Comparison of ENCODE assay signal across 21 cellular contexts in genomic region chr6:116291701-116292396, GRCh38. TPM values are rescaled to one million over a fixed set of nuclear protein-coding genes. Genes with fewer than 3 reads are reported as not detected.
A peak's percentile ranks its signal among the peaks of the same experiment; 100 is the strongest.
DNase-seq lines count a peak whose midpoint lies in the region; ATAC-seq and TF ChIP-seq lines count a peak whose summit lies in the region.
"Had no signal": no experiment of that assay in that cellular context is flagged by ENCODE, and none has a peak within 500 bp of the region (broad histone marks: within the 10 kb centered on the region; RNA-seq: fewer than 3 reads in every experiment).

No MANE protein-coding gene starts in this region.

- H3K4me2 ChIP-seq in IMR-90 (ENCODE audit: low read depth, low read length) = no peak overlapping the region; the same call in 1 of the 2 replicates

- H2BK15ac ChIP-seq in IMR-90 (ENCODE audit: low read depth, low read length) = peak overlapping the region; percentile 3; the same call in 1 of the 3 replicates

- peaks cover 0 to 3% of the 10 kb centered on the region in 2 experiments; a peak in 2 of 4 replicates for H3K79me1 ChIP-seq in IMR-90 (ENCODE audit: low read depth in 1 of 2, low read length in 2 of 2)

- H3K23ac ChIP-seq in IMR-90 (ENCODE audit: low read depth, low read length) = peak overlapping the region; percentile 29; the same call in 1 of the 2 replicates

- H3K9me1 ChIP-seq in IMR-90 (ENCODE audit: insufficient read depth, low read length) = no peaks in the 10 kb centered on the region

- CTCF ChIA-PET in IMR-90 (lab: Yijun Ruan, JAX) = no interaction called here

- TF ChIP-seq CTCF in IMR-90 (conservative IDR thresholded peaks at IDR 0.05; ENCODE audit: low read depth, low read length) = no peak
- TF ChIP-seq CTCF in fibroblast of the aortic adventitia (IDR thresholded peaks at IDR 0.05; ENCODE audit: insufficient read depth, low read length) = no peak

- TF ChIP-seq POLR2A in IMR-90 (IDR thresholded peaks at IDR 0.05; ENCODE audit: low read depth, low read length) = no peak

- no peak overlapping the region for H2AK9ac ChIP-seq in IMR-90 (replicated peaks; ENCODE audit: low read depth, low read length, poor library complexity)

- no peak overlapping the region for H3K4me3 ChIP-seq in IMR-90 (ENCODE audit: insufficient read depth, low read depth, low read length)
- H3K4me3 ChIP-seq in fibroblast of the aortic adventitia (ENCODE audit: low read depth, low read length) = no peak overlapping the region
- H3K4me3 ChIP-seq: SJSA1 had no signal

- peak overlapping the region; percentile 21 for H2BK5ac ChIP-seq in IMR-90 (ENCODE audit: low read depth, low read length, poor library complexity, severe bottlenecking)

- no peak for TF ChIP-seq RAD21 in IMR-90 (IDR thresholded peaks at IDR 0.05; ENCODE audit: low read length)

- no peak overlapping the region for H2AFZ ChIP-seq in IMR-90 (replicated peaks; ENCODE audit: low read length, poor library complexity)

- WGBS in IMR-90 (ENCODE audit: extremely low coverage in 2 of 2, insufficient read length in 1 of 2), 2 experiments = 86 to 100% methylated on average over 1 to 4 of the region's 4 CpGs

- peak overlapping the region; percentile 14; the same call in 1 of the 2 replicates for H3K18ac ChIP-seq in IMR-90 (ENCODE audit: low read depth, low read length)

- ATAC-seq in IMR-90 (ENCODE audit: low read depth) (peak; percentile 48; the same call in 1 of the 2 replicates), SK-N-SH treated with all-trans-retinoic acid at 6 μM for 48 hours (no peak; the same call in 2 of the 3 replicates), HG03565 (IDR thresholded peaks at IDR 0.05; ENCODE audit: unreplicated experiment) (no peak)
- ATAC-seq: Right ventricle myocardium inferior, T-helper 17 cell had no signal

- H2AK5ac ChIP-seq in IMR-90 (ENCODE audit: low read depth, low read length) = no peak overlapping the region

- POLR2A ChIA-PET in IMR-90 (lab: Charles Lee; ENCODE audit: unreplicated experiment) = no interaction called here

- no TSS peak for BruUV-seq in IMR-90 (replicated peaks; lab: Mats Ljungman, UMichigan)

- peak overlapping the region; percentile 25; the same call in 1 of the 2 replicates for H4K5ac ChIP-seq in IMR-90 (ENCODE audit: low read depth, low read length)

- no peaks in the 10 kb centered on the region for H3K9me3 ChIP-seq in IMR-90 (ENCODE audit: control insufficient read depth, insufficient read depth, low read length)
- H3K9me3 ChIP-seq: SJSA1 had no signal

- H2BK20ac ChIP-seq in IMR-90 (ENCODE audit: low read depth, low read length) = peak overlapping the region; percentile 32; the same call in 1 of the 2 replicates

- no peaks in the 10 kb centered on the region for H3K36me3 ChIP-seq in IMR-90 (ENCODE audit: control insufficient read depth, insufficient read depth, low read length)
- H3K36me3 ChIP-seq: SJSA1 had no signal

- no peaks in the 10 kb centered on the region; the same call in 1 of the 2 replicates for H3K4me1 ChIP-seq in IMR-90 (ENCODE audit: control insufficient read depth, insufficient read depth, low read length)
- H3K4me1 ChIP-seq: SJSA1 had no signal

- dilution Hi-C loops in IMR-90 (cut with HindIII; ENCODE audit: low sequenced_read_pairs, unreplicated experiment) = no loop called here

- H2BK120ac ChIP-seq in IMR-90 (ENCODE audit: low read depth, low read length) = peak overlapping the region; percentile 43; the same call in 1 of the 2 replicates

- H3K4ac ChIP-seq in IMR-90 (ENCODE audit: low read depth, low read length) = no peak overlapping the region; the same call in 1 of the 2 replicates

- in situ Hi-C loops in IMR-90 (cut with MboI; ENCODE audit: low sequenced_read_pairs) = loop anchor here (10.0 to 25.0 kb wide), 2 partner anchors 145 to 243 kb away; no protein-coding TSS in a partner anchor

- no peak overlapping the region for H3K27ac ChIP-seq in IMR-90 (ENCODE audit: insufficient read depth, low read length)
- H3K27ac ChIP-seq: SJSA1 had no signal

- H4K20me1 ChIP-seq in IMR-90 (ENCODE audit: insufficient read depth, low read length) = no peaks in the 10 kb centered on the region

- DNase-seq in EH (ENCODE audit: low read depth) = peak; percentile 41
- DNase-seq in IMR-90 = no peak
- DNase-seq in fibroblast of the aortic adventitia (ENCODE audit: low read depth) = peak; percentile 14
- DNase-seq in DMS79 treated with DMSO at 0.1 percent for 48 hours (lab: John Stamatoyannopoulos, UW) = no peak
- DNase-seq in activated CD8-positive, alpha-beta memory T cell treated with anti-CD3 and anti-CD28 coated beads, Interleukin-2, amount 50 U/mL, for 48 hours = no peak
- DNase-seq in SK-N-DZ (ENCODE audit: low spot score) = no peak
- DNase-seq: DND-41, Kasumi-1, NCI-H1092, NCI-H1436, NCI-H1930, NCI-H2227 treated with DMSO at 0.1 percent for 48 hours, NCI-H510A treated with DMSO at 0.1 percent for 48 hours, NCI-H748 treated with DMSO at 0.1 percent for 48 hours, OCI-M1, SW 1271, T-helper 17 cell had no signal

- H4K91ac ChIP-seq in IMR-90 (ENCODE audit: insufficient read depth, low read depth, low read length) = peak overlapping the region; percentile 4; the same call in 1 of the 2 replicates

- no peak overlapping the region for H3K9ac ChIP-seq in IMR-90 (ENCODE audit: low read depth, low read length)

- H3K14ac ChIP-seq in IMR-90 (replicated peaks; ENCODE audit: low read depth, low read length) = 0 out of 2 replicates have a peak overlapping the region, but pooled peaks have one; percentile 43

- H3K27me3 ChIP-seq in IMR-90 (ENCODE audit: control insufficient read depth, insufficient read depth, low read length) = no peaks in the 10 kb centered on the region
- H3K27me3 ChIP-seq: SJSA1 had no signal

- intact Hi-C loops in IMR-90 (cut with micrococcal nuclease) = loop anchor here (2.0 kb wide), 1 partner anchor 107 kb away; no protein-coding TSS in a partner anchor

- no peak overlapping the region for H3K56ac ChIP-seq in IMR-90 (ENCODE audit: extremely low read depth, insufficient read depth, low read length)

- H4K8ac ChIP-seq in IMR-90 (ENCODE audit: low read depth in 2 of 2, low read length in 2 of 2) = peak overlapping the region in 1 of 2 experiments; percentile 32; a peak in 2 of 4 replicates

TF ChIP-seq in IMR-90, 13 proteins besides CTCF, POLR2A, EP300 and RAD21 (continues in another document):
- TF ChIP-seq MXI1 (IDR thresholded peaks at IDR 0.05; ENCODE audit: borderline replicate concordance, low read depth, low read length) (no peak), BHLHE40 (IDR thresholded peaks at IDR 0.05; ENCODE audit: low read depth, low read length) (no peak), RFX5 (IDR thresholded peaks at IDR 0.05; ENCODE audit: low read depth, low read length) (no peak), MAFK (IDR thresholded peaks at IDR 0.05; ENCODE audit: low read depth, low read length) (no peak), CEBPB (IDR thresholded peaks at IDR 0.05; ENCODE audit: low read depth, low read length) (no peak), NFE2L2 (IDR thresholded peaks at IDR 0.05; ENCODE audit: low read depth, low read length) (no peak), FOS (IDR thresholded peaks at IDR 0.05; ENCODE audit: low read depth, low read length) (no peak)
- TF ChIP-seq, protein P1, sequence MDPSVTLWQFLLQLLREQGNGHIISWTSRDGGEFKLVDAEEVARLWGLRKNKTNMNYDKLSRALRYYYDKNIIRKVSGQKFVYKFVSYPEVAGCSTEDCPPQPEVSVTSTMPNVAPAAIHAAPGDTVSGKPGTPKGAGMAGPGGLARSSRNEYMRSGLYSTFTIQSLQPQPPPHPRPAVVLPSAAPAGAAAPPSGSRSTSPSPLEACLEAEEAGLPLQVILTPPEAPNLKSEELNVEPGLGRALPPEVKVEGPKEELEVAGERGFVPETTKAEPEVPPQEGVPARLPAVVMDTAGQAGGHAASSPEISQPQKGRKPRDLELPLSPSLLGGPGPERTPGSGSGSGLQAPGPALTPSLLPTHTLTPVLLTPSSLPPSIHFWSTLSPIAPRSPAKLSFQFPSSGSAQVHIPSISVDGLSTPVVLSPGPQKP (IDR thresholded peaks at IDR 0.05; ENCODE audit: borderline replicate concordance, low read depth, low read length) = no peak

TF ChIP-seq in SK-N-SH treated with all-trans-retinoic acid at 6 μM for 48 hours, 23 proteins besides CTCF, POLR2A, EP300 and RAD21:
- TF ChIP-seq ISL1 (CRISPR knock-in tag; IDR thresholded peaks at IDR 0.05) (peak; percentile 29; the same call in 1 of the 2 replicates), ZNF70 (CRISPR knock-in tag; IDR thresholded peaks at IDR 0.05) (no peak)

RNA-seq across cellular contexts. Expression of gene TSPYL1, which starts 12.1 kb away (rescaled TPM):
- total RNA-seq in IMR-90 (2012; rRNA removed) (111 and 121 TPM in 2 replicates), fibroblast of the aortic adventitia (ENCODE audit: low replicate concordance) (83.4 and 126 TPM in 2 replicates)
- polyA plus RNA-seq in IMR-90 (2012; rRNA removed) = 30.1 and 32.4 TPM in 2 replicates
- 19.1 and 19.2 TPM in 2 replicates for polyA plus RNA-seq in IMR-90 (2012; cell fraction: cytosol; rRNA removed)
- 7.1 and 14.7 TPM in 2 replicates for polyA plus RNA-seq in IMR-90 (2012; cell fraction: nucleus; rRNA removed; ENCODE audit: low replicate concordance)
- 36.5 and 41.0 TPM in 2 replicates for polyA plus RNA-seq in SK-N-DZ (2014; cell fraction: cytosol; rRNA removed)
- polyA plus RNA-seq in SK-N-DZ (2014; cell fraction: nucleus; rRNA removed) = 13.4 and 15.2 TPM in 2 replicates

RNA-seq across cellular contexts. Expression of gene TSPYL4, which starts 38.0 kb away (rescaled TPM):
- 22.0 and 23.1 TPM in 2 replicates for total RNA-seq in IMR-90 (2012; rRNA removed)
- 29.0 and 29.9 TPM in 2 replicates for polyA plus RNA-seq in IMR-90 (2012; rRNA removed)
- polyA plus RNA-seq in IMR-90 (2012; cell fraction: cytosol; rRNA removed) = 11.5 and 20.0 TPM in 2 replicates
- 21.8 and 63.1 TPM in 2 replicates for polyA plus RNA-seq in IMR-90 (2012; cell fraction: nucleus; rRNA removed; ENCODE audit: low replicate concordance)
- total RNA-seq in fibroblast of the aortic adventitia (ENCODE audit: low replicate concordance) = 14.9 and 15.6 TPM in 2 replicates
- 44.3 and 49.9 TPM in 2 replicates for polyA plus RNA-seq in SK-N-DZ (2014; cell fraction: cytosol; rRNA removed)
- 28.0 and 34.0 TPM in 2 replicates for polyA plus RNA-seq in SK-N-DZ (2014; cell fraction: nucleus; rRNA removed)

Comparison
In these comparisons a context has a peak if more than half of its experiments do, and no peak if none do; other contexts are left out.
1. DNase-seq: peak in EH (single experiment) and fibroblast of the aortic adventitia (single experiment); none in IMR-90 (single experiment), DMS79 treated with DMSO at 0.1 percent for 48 hours (single experiment), activated CD8-positive, alpha-beta memory T cell treated with anti-CD3 and anti-CD28 coated beads, Interleukin-2, amount 50 U/mL, for 48 hours (single experiment) and SK-N-DZ (single experiment).